Comparison of ENCODE assay signal across 30 cellular contexts in genomic region chr20:60107621-60108020, GRCh38.
"Had no signal": no experiment of that assay in that cellular context is flagged by ENCODE, and none has a peak within 500 bp of the region (broad histone marks: within the 10 kb centered on the region; RNA-seq: fewer than 3 reads in every experiment).

No MANE protein-coding gene starts in this region.

- H3K4me1 Mint-ChIP-seq: stimulated activated memory B cell treated with anti-CD40 and anti-IgM and Interleukin-4, amounts not matched to agents 10 μg/mL and 1 μg/mL and 100 μg/mL, for 72 hours; stimulated activated naive CD8-positive, alpha-beta T cell treated with anti-CD3 and anti-CD28 coated beads, Interleukin-15, amount 100 ng/mL, for 72 hours had no signal

- H3K36me3 ChIP-seq: neural progenitor cell, pancreas, right lobe of liver, sigmoid colon, spleen, suprapubic skin, thoracic aorta, thyroid gland, tibial nerve, upper lobe of left lung, vagina had no signal

- H3K27me3 ChIP-seq: neural progenitor cell, pancreas, right lobe of liver, sigmoid colon, spleen, suprapubic skin, thyroid gland, tibial nerve, upper lobe of left lung, vagina had no signal

- H3K27ac Mint-ChIP-seq: naive thymus-derived CD4-positive, alpha-beta T cell; natural killer cell; neural progenitor cell; progenitor cell of endocrine pancreas; stimulated activated memory B cell treated with anti-CD40 and anti-IgM and Interleukin-4, amounts not matched to agents 10 μg/mL and 1 μg/mL and 100 μg/mL, for 72 hours; stimulated activated naive CD8-positive, alpha-beta T cell treated with anti-CD3 and anti-CD28 coated beads, Interleukin-15, amount 100 ng/mL, for 72 hours had no signal

- H3K4me3 Mint-ChIP-seq: naive thymus-derived CD4-positive, alpha-beta T cell; natural killer cell; nephron; neural progenitor cell; stimulated activated memory B cell treated with anti-CD40 and anti-IgM and Interleukin-4, amounts not matched to agents 10 μg/mL and 1 μg/mL and 100 μg/mL, for 72 hours; stimulated activated naive CD8-positive, alpha-beta T cell treated with anti-CD3 and anti-CD28 coated beads, Interleukin-15, amount 100 ng/mL, for 72 hours had no signal

- ATAC-seq: naive thymus-derived CD4-positive, alpha-beta T cell; natural killer cell; pancreas; right cardiac atrium; right lobe of liver; stimulated activated memory B cell treated with anti-CD40 and anti-IgM and Interleukin-4, amounts not matched to agents 10 μg/mL and 1 μg/mL and 100 μg/mL, for 72 hours; stimulated activated naive CD8-positive, alpha-beta T cell treated with anti-CD3 and anti-CD28 coated beads, Interleukin-15, amount 100 ng/mL, for 72 hours; stimulated activated naive CD8-positive, alpha-beta T cell treated with anti-CD3 and anti-CD28 coated beads, Interleukin-15, Interleukin-2, amounts not matched to agents 100 U/mL and 50 U/mL, for 24 hours had no signal

- H3K27ac ChIP-seq: neural progenitor cell, pancreas, psoas muscle, right lobe of liver, sigmoid colon, spleen, suprapubic skin, thoracic aorta, thyroid gland, tibial nerve, upper lobe of left lung, vagina had no signal

- H3K4me3 ChIP-seq: neural progenitor cell, pancreas, psoas muscle, right lobe of liver, sigmoid colon, smooth muscle cell, spleen, suprapubic skin, thoracic aorta, thyroid gland, tibial nerve, upper lobe of left lung, vagina had no signal

- H3K4me1 ChIP-seq: neural progenitor cell, pancreas, right lobe of liver, sigmoid colon, suprapubic skin, thyroid gland, tibial nerve, vagina had no signal

- H3K9me3 ChIP-seq: pancreas, psoas muscle, right lobe of liver, sigmoid colon, spleen, suprapubic skin, thoracic aorta, thyroid gland, tibial nerve, upper lobe of left lung, vagina had no signal

- FAIRE-seq: pancreas, urothelium cell line had no signal

- DNase-seq: naive thymus-derived CD4-positive, alpha-beta T cell; natural killer cell; nucleus accumbens; pancreas; psoas muscle; right cardiac atrium; sigmoid colon; spleen; stimulated activated CD4-positive, alpha-beta T cell treated with anti-CD3 and anti-CD28 coated beads, Interleukin-12 subunit alpha, Interleukin-12 subunit beta, amount 100 ng/mL, for 4 hours; stimulated activated CD4-positive, alpha-beta T cell treated with anti-CD3 and anti-CD28 coated beads, Interleukin-1b, Interleukin-23, amount 100 ng/mL, for 48 hours; stimulated activated CD4-positive, alpha-beta T cell treated with anti-CD3 and anti-CD28 coated beads, Interleukin-4, amount 100 ng/mL, for 1 hour; stimulated activated CD4-positive, alpha-beta T cell treated with anti-CD3 and anti-CD28 coated beads, Interleukin-4, amount 100 ng/mL, for 4 hours; stimulated activated CD8-positive, alpha-beta memory T cell treated with anti-CD3 and anti-CD28 coated beads, Interleukin-4, amount 100 ng/mL, for 48 hours; stimulated activated naive CD4-positive, alpha-beta T cell; stimulated activated naive CD8-positive, alpha-beta T cell treated with anti-CD3 and anti-CD28 coated beads, Interleukin-15, amount 100 ng/mL, for 72 hours; stimulated activated naive CD8-positive, alpha-beta T cell treated with anti-CD3 and anti-CD28 coated beads, Interleukin-15, Interleukin-2, amounts not matched to agents 100 U/mL and 50 U/mL, for 24 hours; substantia nigra; thyroid gland; upper lobe of left lung had no signal

- H3K9me3 Mint-ChIP-seq: naive thymus-derived CD4-positive, alpha-beta T cell; natural killer cell; neural progenitor cell; stimulated activated memory B cell treated with anti-CD40 and anti-IgM and Interleukin-4, amounts not matched to agents 10 μg/mL and 1 μg/mL and 100 μg/mL, for 72 hours; stimulated activated naive CD8-positive, alpha-beta T cell treated with anti-CD3 and anti-CD28 coated beads, Interleukin-15, amount 100 ng/mL, for 72 hours had no signal

- H3K27me3 Mint-ChIP-seq: naive thymus-derived CD4-positive, alpha-beta T cell; stimulated activated naive CD8-positive, alpha-beta T cell treated with anti-CD3 and anti-CD28 coated beads, Interleukin-15, amount 100 ng/mL, for 72 hours had no signal

- H3K4me2 ChIP-seq: neural progenitor cell, smooth muscle cell had no signal

- H3K36me3 Mint-ChIP-seq: naive thymus-derived CD4-positive, alpha-beta T cell; natural killer cell; neural progenitor cell; stimulated activated memory B cell treated with anti-CD40 and anti-IgM and Interleukin-4, amounts not matched to agents 10 μg/mL and 1 μg/mL and 100 μg/mL, for 72 hours had no signal
